Comparison of ENCODE assay signal across 15 cellular contexts in the genomic region with DNA sequence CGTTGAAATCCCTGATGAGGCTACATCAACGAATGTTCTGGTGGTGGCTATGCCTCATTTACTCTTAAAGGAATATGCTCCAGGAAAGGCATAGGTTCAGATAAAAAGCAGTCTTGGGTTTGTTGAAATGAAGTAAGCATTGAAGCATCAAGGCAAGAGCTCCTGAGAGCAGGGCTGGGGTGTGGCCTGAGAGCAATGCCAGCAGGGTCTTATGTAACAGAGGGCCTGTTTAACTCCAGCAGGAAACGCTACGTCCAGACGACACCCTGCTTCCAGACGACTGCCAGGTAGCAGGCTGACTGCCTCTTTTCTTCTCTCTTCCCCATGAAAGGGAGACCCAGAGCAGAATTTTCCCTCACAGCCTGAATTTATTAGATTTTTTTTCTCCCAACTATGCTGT.
A peak's percentile ranks its signal among the peaks of the same experiment; 100 is the strongest.
DNase-seq lines count a peak whose midpoint lies in the region; ATAC-seq lines count a peak whose summit lies in the region.
"Had no signal": no experiment of that assay in that cellular context is flagged by ENCODE, and none has a peak within 500 bp of the region (broad histone marks: within the 10 kb centered on the region; RNA-seq: fewer than 3 reads in every experiment).

No MANE protein-coding gene starts in this region.

- H3K4me3 ChIP-seq in adipocyte (ENCODE audit: low read length) (no peak overlapping the region), mesendoderm (ENCODE audit: low read length) (no peak overlapping the region)
- H3K4me3 ChIP-seq: mucosa of descending colon had no signal

- no peaks in the 10 kb centered on the region for H3K27me3 ChIP-seq in adipocyte (replicated peaks; ENCODE audit: control insufficient read depth, insufficient read depth, low read length)
- H3K27me3 ChIP-seq in mesendoderm (ENCODE audit: insufficient read depth, low read length, poor library complexity) = no peaks in the 10 kb centered on the region

- no peak overlapping the region for H2BK5ac ChIP-seq in mesendoderm (ENCODE audit: low read length)

- H3K36me3 ChIP-seq in adipocyte (ENCODE audit: control insufficient read depth, insufficient read depth, low read length, severe bottlenecking) (no peaks in the 10 kb centered on the region), mesendoderm (ENCODE audit: control insufficient read depth, insufficient read depth, low read length) (no peaks in the 10 kb centered on the region)

- H3K18ac ChIP-seq in mesendoderm (ENCODE audit: low read length) = no peak overlapping the region

- no peak overlapping the region for H2BK15ac ChIP-seq in mesendoderm (replicated peaks; ENCODE audit: low read depth)

- H3K56ac ChIP-seq in mesendoderm (ENCODE audit: low read length) = no peak overlapping the region

- no peak overlapping the region for H4K5ac ChIP-seq in mesendoderm (ENCODE audit: low read length)

- intact Hi-C loops in left cardiac atrium (cut with DNase I) = no loop called here

- no peak overlapping the region for H3K4ac ChIP-seq in mesendoderm (ENCODE audit: low read depth, low read length)

- H3K23ac ChIP-seq in mesendoderm (ENCODE audit: low read length) = no peak overlapping the region

- H3K9me3 ChIP-seq in adipocyte (ENCODE audit: control insufficient read depth, low read length) = no peaks in the 10 kb centered on the region
- H3K9me3 ChIP-seq: mucosa of descending colon had no signal

- no CpG with 5 or more reads among the region's 6 CpGs for WGBS in mesendoderm (ENCODE audit: extremely low coverage, insufficient coverage, low lambda C conversion rate)

- no peak overlapping the region for H3K27ac ChIP-seq in mesendoderm (ENCODE audit: low read depth, low read length)
- H3K27ac ChIP-seq: HL-60, parathyroid adenoma had no signal

- DNase-seq in G401 (ENCODE audit: low spot score) (peak; percentile 88), adipocyte (ENCODE audit: low read depth) (no peak), left cardiac atrium (peak; percentile 49), renal cortical epithelial cell (ENCODE audit: low read depth) (peak; percentile 72), mesendoderm (no peak), NCI-H2107 treated with DMSO at 0.1 percent for 48 hours (lab: John Stamatoyannopoulos, UW; ENCODE audit: unreplicated experiment) (no peak), mesenteric fat pad (ENCODE audit: low spot score) (no peak)
- DNase-seq: activated naive CD4-positive, alpha-beta T cell treated with anti-CD3 and anti-CD28 coated beads for 36 hours; central memory CD4-positive, alpha-beta T cell; mucosa of descending colon; NCI-H2081; stimulated activated CD8-positive, alpha-beta memory T cell treated with anti-CD3 and anti-CD28 coated beads, Interleukin-4, amount 100 ng/mL, for 48 hours had no signal

- peak in 1 of 2 donors; percentile 80 for ATAC-seq in left cardiac atrium
- ATAC-seq in HG03378 (IDR thresholded peaks at IDR 0.05; ENCODE audit: unreplicated experiment) = no peak
- ATAC-seq: mucosa of descending colon had no signal

- no peak overlapping the region for H2BK120ac ChIP-seq in mesendoderm (ENCODE audit: low read depth, low read length)

- no peaks in the 10 kb centered on the region for H3K79me2 ChIP-seq in mesendoderm (ENCODE audit: control insufficient read depth, insufficient read depth, low read length)
- H3K79me2 ChIP-seq: parathyroid adenoma had no signal

- H4K8ac ChIP-seq in mesendoderm (ENCODE audit: low read depth, low read length) = no peak overlapping the region

- no peak overlapping the region for H3K4me2 ChIP-seq in mesendoderm (ENCODE audit: low read length)

- H3K4me1 ChIP-seq in adipocyte (ENCODE audit: control insufficient read depth, insufficient read depth, low read length) (peaks cover 63% of the 10 kb centered on the region), mesendoderm (ENCODE audit: control insufficient read depth, low read depth, low read length) (no peaks in the 10 kb centered on the region)
- H3K4me1 ChIP-seq: parathyroid adenoma had no signal

- in situ Hi-C loops in G401 (cut with HindIII; ENCODE audit: low sequenced_read_pairs) = no loop called here

- H3K9ac ChIP-seq in adipocyte (ENCODE audit: low read length) (peak overlapping the region; percentile 28), mesendoderm (ENCODE audit: low read length) (no peak overlapping the region)
- H3K9ac ChIP-seq: parathyroid adenoma had no signal

- H3K79me1 ChIP-seq in mesendoderm (ENCODE audit: low read length) = no peaks in the 10 kb centered on the region

- no peak overlapping the region for H2AK5ac ChIP-seq in mesendoderm (ENCODE audit: low read length)

Comparison
In these comparisons a context has a peak if more than half of its experiments do, and no peak if none do; other contexts are left out.
1. DNase-seq: peak in G401 (single experiment), left cardiac atrium (single experiment) and renal cortical epithelial cell (single experiment); none in adipocyte (single experiment), mesendoderm (single experiment), NCI-H2107 treated with DMSO at 0.1 percent for 48 hours (single experiment) and mesenteric fat pad (single experiment).